ENCODE assay signal across 15 cellular contexts in genomic region chr12:52594237-52594636, GRCh38. TPM values are rescaled to one million over a fixed set of nuclear protein-coding genes. Genes with fewer than 3 reads are reported as not detected.
"Had no signal": no experiment of that assay in that cellular context is flagged by ENCODE, and none has a peak within 500 bp of the region (broad histone marks: within the 10 kb centered on the region; RNA-seq: fewer than 3 reads in every experiment).

No MANE protein-coding gene starts in this region.

RNA-seq across cellular contexts. Expression of gene KRT72, which starts 7.0 kb away (rescaled TPM):
- total RNA-seq: activated B cell treated with CpG ODN at 0.5 μM for 24 hours; activated CD4-positive, alpha-beta memory T cell treated with anti-CD3 and anti-CD28 coated beads, Interleukin-2, amount 10 ng/mL, durations not matched to agents 7 days and 5 days; activated CD8-positive, alpha-beta memory T cell treated with anti-CD3 and anti-CD28 coated beads for 36 hours; WTC11 had no signal

RNA-seq across cellular contexts. Expression of gene KRT74, which starts 20.6 kb away (rescaled TPM):
- total RNA-seq: activated B cell treated with CpG ODN at 0.5 μM for 24 hours; activated CD4-positive, alpha-beta memory T cell treated with anti-CD3 and anti-CD28 coated beads for 36 hours; activated CD4-positive, alpha-beta memory T cell treated with anti-CD3 and anti-CD28 coated beads, Interleukin-2, amount 10 ng/mL, durations not matched to agents 7 days and 5 days; activated CD4-positive, alpha-beta T cell treated with anti-CD3 and anti-CD28 coated beads for 36 hours; activated CD4-positive, alpha-beta T cell treated with anti-CD3 and anti-CD28 coated beads, Interleukin-2, amount 10 ng/mL, durations not matched to agents 24 days and 14 days; activated CD8-positive, alpha-beta memory T cell treated with anti-CD3 and anti-CD28 coated beads for 36 hours; activated CD8-positive, alpha-beta memory T cell treated with anti-CD3 and anti-CD28 coated beads, Interleukin-2, amount 10 ng/mL, durations not matched to agents 7 days and 5 days; activated CD8-positive, alpha-beta T cell treated with anti-CD3 and anti-CD28 coated beads for 36 hours; activated CD8-positive, alpha-beta T cell treated with anti-CD3 and anti-CD28 coated beads, Interleukin-2, amount 10 ng/mL, durations not matched to agents 7 days and 5 days; T-helper 1 cell treated with Interleukin-12 subunit alpha and Interleukin-12 subunit beta and Interleukin-4 antibody, amounts not matched to agents 30 ng/mL and 1 ng/mL, for 36 hours; T-helper 17 cell; T-helper 2 cell treated with Interferon-gamma antibody and Interleukin-4, amounts not matched to agents 100 ng/mL and 5 ng/mL, for 36 hours; WTC11 had no signal

RNA-seq across cellular contexts. Expression of gene KRT73, which starts 24.1 kb away (rescaled TPM):
- total RNA-seq: activated B cell treated with CpG ODN at 0.5 μM for 24 hours; activated CD4-positive, alpha-beta memory T cell treated with anti-CD3 and anti-CD28 coated beads, Interleukin-2, amount 10 ng/mL, durations not matched to agents 7 days and 5 days; activated CD4-positive, alpha-beta T cell treated with anti-CD3 and anti-CD28 coated beads, Interleukin-2, amount 10 ng/mL, durations not matched to agents 24 days and 14 days; activated CD8-positive, alpha-beta memory T cell treated with anti-CD3 and anti-CD28 coated beads for 36 hours; activated CD8-positive, alpha-beta memory T cell treated with anti-CD3 and anti-CD28 coated beads, Interleukin-2, amount 10 ng/mL, durations not matched to agents 7 days and 5 days; WTC11 had no signal

RNA-seq across cellular contexts. Expression of gene KRT71, which starts 41.3 kb away (rescaled TPM):
- total RNA-seq: activated B cell treated with CpG ODN at 0.5 μM for 24 hours; activated CD4-positive, alpha-beta memory T cell treated with anti-CD3 and anti-CD28 coated beads for 36 hours; activated CD4-positive, alpha-beta memory T cell treated with anti-CD3 and anti-CD28 coated beads, Interleukin-2, amount 10 ng/mL, durations not matched to agents 7 days and 5 days; activated CD4-positive, alpha-beta T cell treated with anti-CD3 and anti-CD28 coated beads for 36 hours; activated CD4-positive, alpha-beta T cell treated with anti-CD3 and anti-CD28 coated beads, Interleukin-2, amount 10 ng/mL, durations not matched to agents 24 days and 14 days; activated CD4-positive, alpha-beta T cell treated with anti-CD3 and anti-CD28 coated beads, Interleukin-2, amount 10 ng/mL, durations not matched to agents 7 days and 5 days; activated CD8-positive, alpha-beta memory T cell treated with anti-CD3 and anti-CD28 coated beads for 36 hours; activated CD8-positive, alpha-beta memory T cell treated with anti-CD3 and anti-CD28 coated beads, Interleukin-2, amount 10 ng/mL, durations not matched to agents 7 days and 5 days; activated CD8-positive, alpha-beta T cell treated with anti-CD3 and anti-CD28 coated beads for 36 hours; activated CD8-positive, alpha-beta T cell treated with anti-CD3 and anti-CD28 coated beads, Interleukin-2, amount 10 ng/mL, durations not matched to agents 7 days and 5 days; T-cell; T-helper 1 cell treated with Interleukin-12 subunit alpha and Interleukin-12 subunit beta and Interleukin-4 antibody, amounts not matched to agents 30 ng/mL and 1 ng/mL, for 36 hours; T-helper 17 cell; T-helper 2 cell treated with Interferon-gamma antibody and Interleukin-4, amounts not matched to agents 100 ng/mL and 5 ng/mL, for 36 hours; WTC11 had no signal

RNA-seq across cellular contexts. Expression of gene KRT2, which starts 57.8 kb away (rescaled TPM):
- total RNA-seq: activated B cell treated with CpG ODN at 0.5 μM for 24 hours; activated CD4-positive, alpha-beta memory T cell treated with anti-CD3 and anti-CD28 coated beads for 36 hours; activated CD4-positive, alpha-beta memory T cell treated with anti-CD3 and anti-CD28 coated beads, Interleukin-2, amount 10 ng/mL, durations not matched to agents 7 days and 5 days; activated CD4-positive, alpha-beta T cell treated with anti-CD3 and anti-CD28 coated beads for 36 hours; activated CD4-positive, alpha-beta T cell treated with anti-CD3 and anti-CD28 coated beads, Interleukin-2, amount 10 ng/mL, durations not matched to agents 24 days and 14 days; activated CD8-positive, alpha-beta memory T cell treated with anti-CD3 and anti-CD28 coated beads for 36 hours; activated CD8-positive, alpha-beta memory T cell treated with anti-CD3 and anti-CD28 coated beads, Interleukin-2, amount 10 ng/mL, durations not matched to agents 7 days and 5 days; activated CD8-positive, alpha-beta T cell treated with anti-CD3 and anti-CD28 coated beads for 36 hours; T-helper 17 cell; WTC11 had no signal
